1 cellular context compared by ENCODE assay signal in genomic region chrX:65712005-65712861, GRCh38.
TF ChIP-seq lines count a peak whose summit lies in the region.

No MANE protein-coding gene starts in this region.

TF ChIP-seq in endothelial cell of umbilical vein, 7 proteins besides CTCF, POLR2A, EP300 and RAD21 (continued from another document):
- TF ChIP-seq POLR2AphosphoS5 (IDR thresholded peaks at IDR 0.05; ENCODE audit: insufficient read depth, low read depth, low read length) (no peak), FOS (IDR thresholded peaks at IDR 0.05; ENCODE audit: borderline replicate concordance, insufficient read depth, low read length) (no peak), JUN (IDR thresholded peaks at IDR 0.05; ENCODE audit: borderline replicate concordance, insufficient read depth, insufficient read length, low read depth) (no peak), MYC (IDR thresholded peaks at IDR 0.05; ENCODE audit: low read depth, low read length) (no peak), EZH2 (IDR thresholded peaks at IDR 0.05; ENCODE audit: borderline replicate concordance, low read depth, low read length, severe bottlenecking) (no peak)
TF ChIP-seq in endothelial cell of umbilical vein: peak in this region for 0.
